1 cellular context compared by ENCODE assay signal in genomic region chr11:64084962-64085710, GRCh38.
TF ChIP-seq lines count a peak whose summit lies in the region.

No MANE protein-coding gene starts in this region.

TF ChIP-seq in SK-N-SH, 30 proteins besides CTCF, POLR2A, EP300 and RAD21 (continued from another document):
- TF ChIP-seq SMC3 (IDR thresholded peaks at IDR 0.05; ENCODE audit: low read depth, low read length), result peak; percentile 12; the same call in 1 of the 2 replicates
- no peak for TF ChIP-seq MEF2A (IDR thresholded peaks at IDR 0.05; ENCODE audit: borderline replicate concordance, low read depth)
- TF ChIP-seq YY1 (IDR thresholded peaks at IDR 0.05; ENCODE audit: low read depth), result no peak
- peak; percentile 68 for TF ChIP-seq FOXJ3 (CRISPR knock-in tag; IDR thresholded peaks at IDR 0.05)
- no peak; the same call in 1 of the 2 replicates for TF ChIP-seq GATA2 (CRISPR knock-in tag; IDR thresholded peaks at IDR 0.05)
- peak; percentile 42 for TF ChIP-seq CHD2 (IDR thresholded peaks at IDR 0.05; ENCODE audit: low read length, partially characterized antibody)
- no peak for TF ChIP-seq GABPA (IDR thresholded peaks at IDR 0.05; ENCODE audit: low read depth)
